8 cellular contexts compared by ENCODE assay signal in the genomic region with DNA sequence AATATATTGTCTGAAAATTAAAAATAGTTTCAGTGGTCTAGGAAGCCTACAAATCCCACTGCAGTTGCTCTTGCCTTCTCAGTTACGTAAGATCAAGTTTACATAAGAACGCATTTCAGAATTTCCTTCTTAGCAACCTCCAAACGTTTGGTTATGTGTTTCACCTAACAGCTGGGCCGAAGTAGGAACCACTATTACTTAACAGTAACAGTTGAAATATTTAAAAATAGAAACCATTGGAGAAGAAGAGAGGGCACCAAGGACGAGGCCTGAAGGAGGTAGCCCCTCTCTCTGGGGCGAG.
DNase-seq lines count a peak whose midpoint lies in the region; ATAC-seq and TF ChIP-seq lines count a peak whose summit lies in the region.

No MANE protein-coding gene starts in this region.

- POLR2A ChIA-PET in naive thymus-derived CD4-positive, alpha-beta T cell (lab: Charles Lee): interaction anchor here (1.0 to 1.7 kb wide), 2 partner anchors 18 to 44 kb away, joined by 3 to 7 read pairs; no protein-coding TSS in a partner anchor

- CTCF ChIA-PET in naive thymus-derived CD4-positive, alpha-beta T cell (lab: Charles Lee): no interaction called here

- intact Hi-C loops in cardiac septum (cut with DNase I): no loop called here
- intact Hi-C loops in colonic mucosa (cut with DNase I): no loop called here
- intact Hi-C loops in naive thymus-derived CD4-positive, alpha-beta T cell (cut with micrococcal nuclease): no loop called here
- intact Hi-C loops in aorta (cut with DNase I): loop anchor here (5.0 to 10.0 kb wide), 3 partner anchors 69 to 179 kb away; a partner anchor contains a TSS
- intact Hi-C loops in mucosa of descending colon (cut with DNase I, micrococcal nuclease): no loop called here

- H3K4me3 ChIP-seq in cardiac muscle cell: no peak overlapping the region
- H3K4me3 ChIP-seq in colonic mucosa: no peak overlapping the region
- H3K4me3 ChIP-seq in naive thymus-derived CD4-positive, alpha-beta T cell (ENCODE audit: low read length): no peak overlapping the region
- H3K4me3 ChIP-seq in aorta (ENCODE audit: low read length in 2 of 2): no peak overlapping the region
- no peak overlapping the region for H3K4me3 ChIP-seq in mucosa of descending colon

- H3K27ac ChIP-seq in cardiac muscle cell (peak overlapping the region; percentile 91), colonic mucosa (peak overlapping the region; percentile 64), aorta (ENCODE audit: low read depth in 1 of 2, low read length in 2 of 2) (peak overlapping the region; percentile 87 to 92), foreskin keratinocyte (no peak overlapping the region)
- peak overlapping the region; percentile 18 for H3K27ac ChIP-seq in naive thymus-derived CD4-positive, alpha-beta T cell (ENCODE audit: low read depth, low read length)

- peaks cover 0 to 6% (median 0%) of the 10 kb centered on the region in 11 donors for H3K9me3 Mint-ChIP-seq in naive thymus-derived CD4-positive, alpha-beta T cell

- no peaks in the 10 kb centered on the region for H3K27me3 ChIP-seq in cardiac muscle cell
- no peaks in the 10 kb centered on the region for H3K27me3 ChIP-seq in colonic mucosa
- H3K27me3 ChIP-seq in naive thymus-derived CD4-positive, alpha-beta T cell (ENCODE audit: control insufficient read depth in 2 of 2, insufficient read depth in 2 of 2, low read length in 2 of 2): no peaks in the 10 kb centered on the region
- H3K27me3 ChIP-seq in aorta (ENCODE audit: control insufficient read depth in 1 of 2, insufficient read depth in 2 of 2, low read length in 1 of 2): no peaks in the 10 kb centered on the region
- no peaks in the 10 kb centered on the region for H3K27me3 ChIP-seq in foreskin keratinocyte

- no peaks in the 10 kb centered on the region for H3K27me3 Mint-ChIP-seq in naive thymus-derived CD4-positive, alpha-beta T cell

- 6% methylated on average over 6 of the region's 6 CpGs for WGBS in aorta, 2 donors

- peak; percentile 14 for ATAC-seq in naive thymus-derived CD4-positive, alpha-beta T cell
- ATAC-seq in aorta (ENCODE audit: low FRiP score) (no peak), foreskin keratinocyte (no peak), HG03565 (IDR thresholded peaks at IDR 0.05; ENCODE audit: unreplicated experiment) (no peak), mucosa of descending colon (no peak)

- H3K4me1 ChIP-seq in cardiac muscle cell (ENCODE audit: low read depth) (peaks cover 15% of the 10 kb centered on the region), colonic mucosa (peaks cover 10% of the 10 kb centered on the region), aorta (ENCODE audit: control insufficient read depth in 1 of 2, insufficient read depth in 2 of 2, low read length in 2 of 2) (peaks cover 0 to 2% of the 10 kb centered on the region in 2 donors), foreskin keratinocyte (no peaks in the 10 kb centered on the region), mucosa of descending colon (ENCODE audit: low read depth) (peaks cover 34% of the 10 kb centered on the region)
- H3K4me1 ChIP-seq in naive thymus-derived CD4-positive, alpha-beta T cell (ENCODE audit: control insufficient read depth in 2 of 2, insufficient read depth in 2 of 2, low read length in 2 of 2): peaks cover 8 to 55% of the 10 kb centered on the region in 2 donors

- H3K4me1 Mint-ChIP-seq in naive thymus-derived CD4-positive, alpha-beta T cell: peaks cover 60 to 87% (median 82%) of the 10 kb centered on the region in 7 donors

- peaks cover 0 to 17% (median 0%) of the 10 kb centered on the region in 5 donors for H3K36me3 Mint-ChIP-seq in naive thymus-derived CD4-positive, alpha-beta T cell

- no peak for TF ChIP-seq CTCF in cardiac muscle cell (IDR thresholded peaks at IDR 0.05; ENCODE audit: low read depth, low read length)
- no peak for TF ChIP-seq CTCF in colonic mucosa (IDR thresholded peaks at IDR 0.05)
- TF ChIP-seq CTCF in foreskin keratinocyte (conservative IDR thresholded peaks at IDR 0.05): no peak
- no peak for TF ChIP-seq CTCF in mucosa of descending colon (IDR thresholded peaks at IDR 0.05)

- peak overlapping the region; percentile 53 to 87 (median 76) for H3K4me3 Mint-ChIP-seq in naive thymus-derived CD4-positive, alpha-beta T cell

- peak overlapping the region; percentile 43 to 49 for H3K9ac ChIP-seq in colonic mucosa (ENCODE audit: low read depth in 2 of 2, low read length in 2 of 2)

- H3K36me3 ChIP-seq in cardiac muscle cell: no peaks in the 10 kb centered on the region
- no peaks in the 10 kb centered on the region for H3K36me3 ChIP-seq in colonic mucosa
- H3K36me3 ChIP-seq in naive thymus-derived CD4-positive, alpha-beta T cell (ENCODE audit: control insufficient read depth in 2 of 3, insufficient read depth in 3 of 3, low read length in 3 of 3): no peaks in the 10 kb centered on the region
- no peaks in the 10 kb centered on the region for H3K36me3 ChIP-seq in aorta (ENCODE audit: control insufficient read depth in 1 of 2, insufficient read depth in 2 of 2, low read length in 1 of 2)
- H3K36me3 ChIP-seq in mucosa of descending colon (ENCODE audit: low read depth): no peaks in the 10 kb centered on the region

- peak in 1 of 2 donors; percentile 48 for DNase-seq in cardiac muscle cell (ENCODE audit: low read depth in 1 of 2, low spot score in 1 of 2)
- DNase-seq in cardiac septum (ENCODE audit: low spot score): no peak
- DNase-seq in colonic mucosa: no peak
- no peak for DNase-seq in naive thymus-derived CD4-positive, alpha-beta T cell
- no peak for DNase-seq in aorta
- no peak for DNase-seq in foreskin keratinocyte
- DNase-seq in mucosa of descending colon: no peak

- H3K27ac Mint-ChIP-seq in naive thymus-derived CD4-positive, alpha-beta T cell: peak overlapping the region in 8 of 9 donors; percentile 62 to 93 (median 91)

- no peaks in the 10 kb centered on the region for H3K9me3 ChIP-seq in cardiac muscle cell (ENCODE audit: low read depth)
- H3K9me3 ChIP-seq in colonic mucosa: no peaks in the 10 kb centered on the region
- H3K9me3 ChIP-seq in naive thymus-derived CD4-positive, alpha-beta T cell (ENCODE audit: control insufficient read depth in 2 of 3, low read length in 3 of 3): no peaks in the 10 kb centered on the region
- no peaks in the 10 kb centered on the region for H3K9me3 ChIP-seq in aorta (ENCODE audit: control insufficient read depth, low read length)
- H3K9me3 ChIP-seq in mucosa of descending colon: no peaks in the 10 kb centered on the region

Comparison
In these comparisons a context has a peak if more than half of its experiments do, and no peak if none do; other contexts are left out.
1. intact Hi-C loops: an anchor here in aorta (5.0 to 10.0 kb wide); none called in cardiac septum, colonic mucosa, naive thymus-derived CD4-positive, alpha-beta T cell and mucosa of descending colon.